ENCODE assay signal across 11 cellular contexts in the genomic region with DNA sequence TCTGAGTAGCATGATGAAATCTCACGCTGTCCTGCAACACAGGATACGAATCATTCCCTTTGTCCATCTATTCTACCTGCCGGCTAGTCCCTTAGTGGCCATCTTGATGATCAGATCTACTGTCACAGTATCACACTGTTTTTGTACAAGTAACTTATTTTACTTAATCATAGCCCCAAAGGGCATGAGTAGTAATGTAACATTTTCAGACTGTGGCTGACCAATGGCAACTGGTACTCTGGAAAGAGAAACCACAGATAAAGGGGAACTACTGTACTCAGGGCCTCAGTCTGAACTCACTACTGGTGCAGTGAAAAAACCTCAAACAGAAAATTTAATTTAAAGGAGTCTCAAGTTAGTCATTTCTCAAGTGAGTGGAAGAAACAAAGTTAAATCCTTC.
DNase-seq lines count a peak whose midpoint lies in the region; ATAC-seq, FAIRE-seq and TF ChIP-seq lines count a peak whose summit lies in the region.
"Had no signal": no experiment of that assay in that cellular context is flagged by ENCODE, and none has a peak within 500 bp of the region (broad histone marks: within the 10 kb centered on the region; RNA-seq: fewer than 3 reads in every experiment).

No MANE protein-coding gene starts in this region.

- H3K4me2 ChIP-seq in astrocyte (ENCODE audit: low read length), result no peak overlapping the region

- no peak overlapping the region for H3K4me3 Mint-ChIP-seq in astrocyte (ENCODE audit: unreplicated experiment)
- H3K4me3 Mint-ChIP-seq: activated CD8-positive, alpha-beta T cell treated with anti-CD3 and anti-CD28 coated beads for 36 hours had no signal

- no peaks in the 10 kb centered on the region for H4K20me1 ChIP-seq in astrocyte (ENCODE audit: insufficient read depth, low read length)

- H3K27ac Mint-ChIP-seq in astrocyte (ENCODE audit: unreplicated experiment), result peak overlapping the region; percentile 81
- H3K27ac Mint-ChIP-seq: activated CD8-positive, alpha-beta T cell treated with anti-CD3 and anti-CD28 coated beads for 36 hours had no signal

- H3K79me2 ChIP-seq in astrocyte (ENCODE audit: insufficient read depth, low read length), result no peaks in the 10 kb centered on the region

- H2AFZ ChIP-seq in astrocyte (ENCODE audit: low read depth, low read length), result no peak overlapping the region

- H3K36me3 ChIP-seq in astrocyte (ENCODE audit: insufficient read depth, low read length) (no peaks in the 10 kb centered on the region), colonic mucosa (no peaks in the 10 kb centered on the region)

- TF ChIP-seq CTCF in astrocyte (IDR thresholded peaks at IDR 0.05; ENCODE audit: insufficient read depth, low read depth, low read length) (no peak), colonic mucosa (IDR thresholded peaks at IDR 0.05) (no peak)

- no peak overlapping the region for H3K4me3 ChIP-seq in astrocyte (ENCODE audit: insufficient read depth, low read depth, low read length)
- H3K4me3 ChIP-seq in colonic mucosa, result no peak overlapping the region

- no peak overlapping the region for H3K27ac ChIP-seq in astrocyte (ENCODE audit: low read depth, low read length)
- no peak overlapping the region for H3K27ac ChIP-seq in colonic mucosa

- H3K27me3 ChIP-seq in astrocyte (ENCODE audit: insufficient read depth, low read length), result no peaks in the 10 kb centered on the region
- no peaks in the 10 kb centered on the region for H3K27me3 ChIP-seq in colonic mucosa

- H3K9ac ChIP-seq in astrocyte (ENCODE audit: low read length) (no peak overlapping the region), colonic mucosa (ENCODE audit: low read depth in 2 of 2, low read length in 2 of 2) (no peak overlapping the region)

- intact Hi-C loops in colonic mucosa (cut with DNase I), result no loop called here

- peaks cover 3% of the 10 kb centered on the region for H3K27me3 Mint-ChIP-seq in astrocyte (ENCODE audit: low read depth, unreplicated experiment)

- no peaks in the 10 kb centered on the region for H3K9me3 Mint-ChIP-seq in astrocyte (ENCODE audit: unreplicated experiment)
- H3K9me3 Mint-ChIP-seq: activated CD8-positive, alpha-beta T cell treated with anti-CD3 and anti-CD28 coated beads for 36 hours had no signal

- H3K36me3 Mint-ChIP-seq in astrocyte (ENCODE audit: low read depth, unreplicated experiment), result no peaks in the 10 kb centered on the region

- peaks cover 11% of the 10 kb centered on the region for H3K4me1 Mint-ChIP-seq in astrocyte (ENCODE audit: low read depth, unreplicated experiment)

- DNase-seq in GM18507 (ENCODE audit: extremely low spot score, insufficient read length, low read depth) (peak; percentile 30), astrocyte (ENCODE audit: low read depth) (no peak), HT-29 (ENCODE audit: low spot score) (no peak), colonic mucosa (no peak)
- DNase-seq in stimulated activated CD4-positive, alpha-beta T cell treated with anti-CD3 and anti-CD28 coated beads, Interleukin-4, amount 100 ng/mL, for 24 hours, result no peak
- DNase-seq: activated CD8-positive, alpha-beta T cell treated with anti-CD3 and anti-CD28 coated beads for 36 hours; NCI-H524 treated with DMSO at 0.1 percent for 48 hours had no signal

- FAIRE-seq in GM18507 (lab: Jason Lieb, UNC) (peak; percentile 81), astrocyte (lab: Jason Lieb, UNC) (no peak)

- H3K4me1 ChIP-seq in astrocyte (ENCODE audit: insufficient read depth, low read length) (no peaks in the 10 kb centered on the region), colonic mucosa (no peaks in the 10 kb centered on the region)

- ATAC-seq in GM21515 (IDR thresholded peaks at IDR 0.05; ENCODE audit: unreplicated experiment), result peak; percentile 97
- peak; percentile 76 for ATAC-seq in HG03280 (IDR thresholded peaks at IDR 0.05; ENCODE audit: unreplicated experiment)
- ATAC-seq in esophagus mucosa, result no peak
- ATAC-seq: activated CD8-positive, alpha-beta T cell treated with anti-CD3 and anti-CD28 coated beads for 36 hours; sciatic nerve had no signal

- H3K9me3 ChIP-seq in astrocyte (ENCODE audit: insufficient read depth, low read depth, low read length) (no peaks in the 10 kb centered on the region), colonic mucosa (no peaks in the 10 kb centered on the region)
